Comparison of ENCODE assay signal across 34 cellular contexts in genomic region chr6:91754691-91755090, GRCh38.
"Had no signal": no experiment of that assay in that cellular context is flagged by ENCODE, and none has a peak within 500 bp of the region (broad histone marks: within the 10 kb centered on the region; RNA-seq: fewer than 3 reads in every experiment).

No MANE protein-coding gene starts in this region.

- DNase-seq: Karpas-422, Kasumi-1, MG63, MM.1S, MV-4-11, NCI-H1048, NCI-H1092, NCI-H1092 treated with DMSO at 0.1 percent for 48 hours, NCI-H1105, NCI-H1105 treated with DMSO at 0.1 percent for 48 hours, NCI-H1417, NCI-H1417 treated with DMSO at 0.1 percent for 48 hours, NCI-H1436, NCI-H1436 treated with DMSO at 0.1 percent for 48 hours, NCI-H146, NCI-H1694, NCI-H1694 treated with DMSO at 0.1 percent for 48 hours, NCI-H187, NCI-H187 treated with DMSO at 0.1 percent for 48 hours, NCI-H1930, NCI-H2029, NCI-H2029 treated with DMSO at 0.1 percent for 48 hours, NCI-H2081, NCI-H2081 treated with DMSO at 0.1 percent for 48 hours, NCI-H2107, NCI-H2171, NCI-H2171 treated with DMSO at 0.1 percent for 48 hours, NCI-H2227 treated with DMSO at 0.1 percent for 48 hours, NCI-H226, NCI-H345, NCI-H446, NCI-H446 treated with DMSO at 0.1 percent for 48 hours, NCI-H510A, NCI-H510A treated with DMSO at 0.1 percent for 48 hours had no signal
